Comparison of ENCODE assay signal across 1 cellular context in the genomic region with DNA sequence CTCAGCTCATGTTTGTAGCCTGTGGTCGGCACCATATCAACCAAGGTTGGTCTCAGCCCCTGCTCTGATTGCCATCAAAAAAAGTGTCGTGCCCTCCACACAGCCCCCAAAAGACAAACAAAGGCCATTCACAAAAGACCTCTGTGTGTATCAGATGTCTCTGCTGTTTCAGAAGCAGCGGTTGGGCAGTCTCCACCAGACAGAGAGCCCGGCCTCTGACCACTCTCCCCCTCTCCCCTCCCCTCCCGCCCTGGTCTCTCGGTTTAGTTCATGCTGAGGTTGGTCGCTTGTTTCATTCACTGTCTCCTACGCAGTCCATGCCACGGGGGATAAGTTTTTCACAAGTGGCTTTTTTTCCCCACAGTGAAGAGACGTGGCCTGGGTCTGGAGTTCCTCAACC.
TF ChIP-seq lines count a peak whose summit lies in the region.

No MANE protein-coding gene starts in this region.

TF ChIP-seq in IMR-90, 13 proteins besides CTCF, POLR2A, EP300 and RAD21 (continued from another document):
- no peak for TF ChIP-seq CEBPB (IDR thresholded peaks at IDR 0.05; ENCODE audit: low read depth, low read length)
- TF ChIP-seq MXI1 (IDR thresholded peaks at IDR 0.05; ENCODE audit: borderline replicate concordance, low read depth, low read length): no peak
- no peak for TF ChIP-seq MAFK (IDR thresholded peaks at IDR 0.05; ENCODE audit: low read depth, low read length)
- TF ChIP-seq BHLHE40 (IDR thresholded peaks at IDR 0.05; ENCODE audit: low read depth, low read length): no peak
- TF ChIP-seq ELK1 (IDR thresholded peaks at IDR 0.05; ENCODE audit: borderline replicate concordance, low read depth, low read length): no peak
- no peak for TF ChIP-seq CHD1 (IDR thresholded peaks at IDR 0.05; ENCODE audit: low read depth, low read length)
- TF ChIP-seq USF2 (IDR thresholded peaks at IDR 0.05; ENCODE audit: low read depth, low read length): no peak
- TF ChIP-seq RFX5 (IDR thresholded peaks at IDR 0.05; ENCODE audit: low read depth, low read length): no peak
